ENCODE assay signal across 8 cellular contexts in genomic region chr5:102561894-102562760, GRCh38.
DNase-seq lines count a peak whose midpoint lies in the region; ATAC-seq and TF ChIP-seq lines count a peak whose summit lies in the region.

No MANE protein-coding gene starts in this region.

- H3K36me3 ChIP-seq in PC-9 (ENCODE audit: low read depth): no peaks in the 10 kb centered on the region
- no peaks in the 10 kb centered on the region for H3K36me3 ChIP-seq in testis (ENCODE audit: low read depth, missing control alignments)

- BruUV-seq in PC-9 (replicated peaks; lab: Mats Ljungman, UMichigan): no TSS peak

- H3K27me3 ChIP-seq in PC-9 (ENCODE audit: insufficient read depth, low read depth) (no peaks in the 10 kb centered on the region), testis (no peaks in the 10 kb centered on the region)

- no peaks in the 10 kb centered on the region for H4K20me1 ChIP-seq in PC-9 (ENCODE audit: insufficient read depth)

- H3K4me3 ChIP-seq in PC-9 (no peak overlapping the region), fibroblast of pulmonary artery (replicated peaks; ENCODE audit: low read depth, low read length) (no peak overlapping the region), testis (peak overlapping the region in 1 of 2 donors; percentile 21)

- no peaks in the 10 kb centered on the region for H3K4me1 ChIP-seq in PC-9 (replicated peaks; ENCODE audit: insufficient read depth)
- no peaks in the 10 kb centered on the region for H3K4me1 ChIP-seq in testis

- intact Hi-C loops in PC-9 (cut with micrococcal nuclease; ENCODE audit: unreplicated experiment): no loop called here
- intact Hi-C loops in testis (cut with DNase I; ENCODE audit: low total_unique reads): no loop called here

- DNase-seq in activated CD8-positive, alpha-beta memory T cell treated with anti-CD3 and anti-CD28 coated beads, Interleukin-2, amount 50 U/mL, for 48 hours: peak; percentile 60
- DNase-seq in activated CD8-positive, alpha-beta memory T cell treated with anti-CD3 and anti-CD28 coated beads, Interleukin-2, amount 50 U/mL, for 4 hours: no peak
- DNase-seq in PC-9 (peak in 1 of 2 experiments; percentile 18), fibroblast of pulmonary artery (ENCODE audit: low read depth) (peak; percentile 21), testis (peak; percentile 77)
- no peak for DNase-seq in activated CD8-positive, alpha-beta memory T cell treated with anti-CD3 and anti-CD28 coated beads for 24 hours
- no peak for DNase-seq in stimulated activated CD4-positive, alpha-beta T cell treated with anti-CD3 and anti-CD28 coated beads, Interleukin-4, amount 100 ng/mL, for 24 hours

- no peak for TF ChIP-seq POLR2A in testis (IDR thresholded peaks at IDR 0.05)

- H3K79me2 ChIP-seq in PC-9 (ENCODE audit: low read depth): no peaks in the 10 kb centered on the region

- H3K9me2 ChIP-seq in PC-9 (ENCODE audit: insufficient read depth): 0 out of 2 replicates have a peak, but pooled peaks cover 3% of the 10 kb centered on the region

- CTCF ChIA-PET in PC-9 (lab: Charles Lee): no interaction called here

- no peak overlapping the region for H3K4me2 ChIP-seq in PC-9

- peak; percentile 51 for ATAC-seq in HG02610 (IDR thresholded peaks at IDR 0.05; ENCODE audit: unreplicated experiment)

- no peaks in the 10 kb centered on the region for H3F3A ChIP-seq in PC-9 (ENCODE audit: insufficient read depth, low read depth)

- WGBS in testis, 2 donors: 25 to 38% methylated on average over 11 of the region's 11 CpGs

- no peak overlapping the region for H3K27ac ChIP-seq in PC-9
- H3K27ac ChIP-seq in testis: no peak overlapping the region

- no peaks in the 10 kb centered on the region for H3K9me3 ChIP-seq in PC-9 (ENCODE audit: insufficient read depth, low read depth)
- H3K9me3 ChIP-seq in testis: no peaks in the 10 kb centered on the region

- POLR2A ChIA-PET in PC-9 (lab: Charles Lee; ENCODE audit: unreplicated experiment): no interaction called here

- TF ChIP-seq CTCF in PC-9 (conservative IDR thresholded peaks at IDR 0.05): peak; percentile 81
- peak; percentile 73 for TF ChIP-seq CTCF in fibroblast of pulmonary artery (IDR thresholded peaks at IDR 0.05; ENCODE audit: low read length, missing control alignments)
- peak in 2 of 3 experiments; percentile 52 to 56 for TF ChIP-seq CTCF in testis (IDR thresholded peaks at IDR 0.05)

- peak overlapping the region; percentile 63 for H2AFZ ChIP-seq in PC-9

Comparison
In these comparisons a context has a peak if more than half of its experiments do, and no peak if none do; other contexts are left out.
1. DNase-seq: peak in activated CD8-positive, alpha-beta memory T cell treated with anti-CD3 and anti-CD28 coated beads, Interleukin-2, amount 50 U/mL, for 48 hours (single experiment), fibroblast of pulmonary artery (single experiment) and testis (single experiment); none in activated CD8-positive, alpha-beta memory T cell treated with anti-CD3 and anti-CD28 coated beads, Interleukin-2, amount 50 U/mL, for 4 hours (single experiment), activated CD8-positive, alpha-beta memory T cell treated with anti-CD3 and anti-CD28 coated beads for 24 hours (single experiment) and stimulated activated CD4-positive, alpha-beta T cell treated with anti-CD3 and anti-CD28 coated beads, Interleukin-4, amount 100 ng/mL, for 24 hours (single experiment).
2. Peak in every context shown above with its lines, with median percentiles within 50 percentile points of each other: CTCF ChIP-seq.